22 cellular contexts compared by ENCODE assay signal in the genomic region with DNA sequence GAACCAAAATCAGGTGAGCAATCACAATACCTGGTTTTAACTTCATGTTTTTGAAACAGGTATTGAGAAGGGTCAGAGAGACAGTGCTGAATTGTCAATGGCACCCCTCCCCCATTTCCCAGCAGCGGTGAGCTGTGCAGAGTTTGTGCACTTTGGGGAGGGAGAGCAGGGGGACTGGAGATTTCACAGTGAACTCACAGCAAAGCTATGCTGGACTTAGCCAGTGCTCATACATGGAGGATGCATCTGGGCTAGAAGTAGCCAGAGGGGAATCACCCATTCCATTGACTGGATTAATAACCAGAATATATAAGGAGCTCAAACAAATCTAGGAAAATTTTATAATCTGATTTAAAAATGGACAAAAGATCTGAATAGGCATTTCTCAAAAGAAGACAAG.
"Had no signal": no experiment of that assay in that cellular context is flagged by ENCODE, and none has a peak within 500 bp of the region (broad histone marks: within the 10 kb centered on the region; RNA-seq: fewer than 3 reads in every experiment).

No MANE protein-coding gene starts in this region.

- ATAC-seq: Panc1, PC-3, Right ventricle myocardium inferior, SK-N-SH treated with all-trans-retinoic acid at 6 μM for 48 hours had no signal

- H3K27me3 ChIP-seq: SJCRH30 had no signal

- FAIRE-seq: HTR-8/SVneo had no signal

- H3K9me3 ChIP-seq: SJCRH30 had no signal

- H3K4me1 ChIP-seq: SJCRH30 had no signal

- H3K4me3 ChIP-seq: SJCRH30 had no signal

- DNase-seq: KBM-7; MV-4-11; NCI-H1048; NCI-H1105; NCI-H146; NCI-H1694 treated with DMSO at 0.1 percent for 48 hours; NCI-H1930; NCI-H2171; NCI-H345; NCI-H446 treated with DMSO at 0.1 percent for 48 hours; NCI-H510A treated with DMSO at 0.1 percent for 48 hours; NCI-H526; NCI-H774; NK-92 treated with Interleukin-12 subunit alpha and Interleukin-12 subunit beta, amount 100 ng/mL, for 24 hours; PC-3; SHP77 treated with DMSO at 0.1 percent for 48 hours; SJCRH30 had no signal

- H3K36me3 ChIP-seq: SJCRH30 had no signal

- H3K27ac ChIP-seq: HL-60, SJCRH30 had no signal
